10 cellular contexts compared by ENCODE assay signal in genomic region chr13:19560672-19561071, GRCh38. TPM values are rescaled to one million over a fixed set of nuclear protein-coding genes. Genes with fewer than 3 reads are reported as not detected.
"Had no signal": no experiment of that assay in that cellular context is flagged by ENCODE, and none has a peak within 500 bp of the region (broad histone marks: within the 10 kb centered on the region; RNA-seq: fewer than 3 reads in every experiment).

No MANE protein-coding gene starts in this region.

RNA-seq across cellular contexts. Expression of gene TPTE2, which starts 0.7 kb away (rescaled TPM):
- total RNA-seq: PC-3, PC-9, Peyer's patch, Right ventricle myocardium inferior, Right ventricle myocardium superior, RPMI7951, SJCRH30, SJSA1, SK-MEL-5 had no signal
- polyA plus RNA-seq: SK-N-SH had no signal
